Comparison of ENCODE assay signal across 7 cellular contexts in the genomic region with DNA sequence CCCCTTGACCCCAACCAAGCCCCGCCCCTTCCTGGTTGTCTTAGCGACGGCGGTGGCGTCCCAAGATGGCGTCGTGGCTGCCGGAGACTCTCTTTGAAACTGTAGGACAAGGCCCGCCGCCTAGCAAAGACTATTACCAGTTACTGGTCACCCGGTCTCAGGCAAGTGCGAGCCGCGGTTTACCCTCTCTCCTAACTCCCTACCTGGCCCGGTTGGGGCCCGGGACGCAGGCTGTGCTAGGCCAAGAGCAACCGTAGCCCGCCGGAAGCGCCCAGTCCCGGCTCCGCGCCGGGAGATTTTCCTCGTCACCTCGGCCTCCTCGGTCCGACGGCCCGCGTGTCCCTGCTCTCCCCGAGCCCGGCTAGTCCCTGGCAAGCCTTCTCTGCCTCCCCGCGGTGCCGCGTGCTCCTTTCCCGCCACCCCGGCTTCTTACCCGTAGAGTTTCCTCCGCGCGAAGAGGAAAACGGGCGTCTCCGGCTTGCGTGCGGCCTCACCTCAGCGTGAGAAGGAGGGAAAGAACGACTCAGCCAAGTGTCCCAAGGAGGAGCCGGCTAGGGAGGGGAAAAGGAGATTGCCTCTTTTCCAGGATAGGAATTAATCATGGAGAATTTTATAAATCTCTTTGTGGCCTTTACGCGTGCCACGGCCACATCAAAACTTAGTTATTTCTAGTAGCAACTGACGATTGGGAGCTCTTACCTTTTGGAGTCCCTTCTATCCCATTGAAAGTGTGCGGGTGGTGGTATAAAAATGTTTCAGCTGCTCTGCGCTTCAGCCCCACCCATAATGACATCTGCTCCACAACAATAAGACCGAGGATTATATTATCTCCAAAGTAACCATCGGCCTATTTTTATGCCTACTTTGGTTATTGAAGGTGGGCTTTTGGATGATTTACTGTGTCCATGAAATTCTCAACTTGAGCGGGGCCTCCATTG. TPM values are rescaled to one million over a fixed set of nuclear protein-coding genes. Genes with fewer than 3 reads are reported as not detected.
DNase-seq lines count a peak whose midpoint lies in the region; ATAC-seq, FAIRE-seq and TF ChIP-seq lines count a peak whose summit lies in the region.

A gene with protein sequence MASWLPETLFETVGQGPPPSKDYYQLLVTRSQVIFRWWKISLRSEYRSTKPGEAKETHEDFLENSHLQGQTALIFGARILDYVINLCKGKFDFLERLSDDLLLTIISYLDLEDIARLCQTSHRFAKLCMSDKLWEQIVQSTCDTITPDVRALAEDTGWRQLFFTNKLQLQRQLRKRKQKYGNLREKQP (plus strand): TSS at position 55 of the 938 bp plus-strand sequence. CDS start 11 bp downstream, at position 66.

- peak; percentile 88 for DNase-seq in NCI-H146 (lab: John Stamatoyannopoulos, UW)
- DNase-seq in T-helper 2 cell: peak in 4 of 5 experiments; percentile 59 to 85 (median 78)
- DNase-seq in MCF 10A (ENCODE audit: unreplicated experiment): peak; percentile 90
- peak; percentile 94 for DNase-seq in kidney
- DNase-seq in stimulated activated CD4-positive, alpha-beta T cell treated with anti-CD3 and anti-CD28 coated beads, Interleukin-1b, Interleukin-23, amount 100 ng/mL, for 1 hour (ENCODE audit: low read depth in 2 of 2): peak; percentile 61 to 84

- H3K27ac Mint-ChIP-seq in MCF 10A (ENCODE audit: low read depth, unreplicated experiment): peak within 1 kb of the TSS; percentile 97

- H3K4me1 Mint-ChIP-seq in MCF 10A (ENCODE audit: insufficient read depth, unreplicated experiment): peaks cover 20% of the 10 kb centered on the region

- H3K4me1 ChIP-seq in kidney (ENCODE audit: control insufficient read depth in 1 of 2, insufficient read depth in 1 of 2, low read depth in 1 of 2, low read length in 2 of 2): peaks cover 4 to 11% of the 10 kb centered on the region in 2 donors

- no peak for TF ChIP-seq POLR2A in GM18505 (IDR thresholded peaks at IDR 0.05; ENCODE audit: borderline replicate concordance, extremely low read depth, insufficient read depth, insufficient read length)

- peak within 1 kb of the TSS; percentile 80 to 96 for H3K9ac ChIP-seq in kidney (ENCODE audit: low read length in 2 of 2)

- intact Hi-C loops in MCF 10A (cut with micrococcal nuclease): no loop called here
- intact Hi-C loops in kidney (cut with DNase I): no loop called here

- ATAC-seq in GM18505 (IDR thresholded peaks at IDR 0.05; ENCODE audit: unreplicated experiment): peak; percentile 64
- ATAC-seq in HG02759 (IDR thresholded peaks at IDR 0.05; ENCODE audit: unreplicated experiment): peak; percentile 69

- H3K4me3 Mint-ChIP-seq in MCF 10A (ENCODE audit: unreplicated experiment): peak within 1 kb of the TSS; percentile 94

- H3K36me3 ChIP-seq in kidney (ENCODE audit: control insufficient read depth in 1 of 2, insufficient read depth in 2 of 2, low read length in 2 of 2): peaks cover 0 to 4% of the 10 kb centered on the region in 2 donors

- no peaks in the 10 kb centered on the region for H3K9me3 ChIP-seq in kidney (ENCODE audit: control insufficient read depth in 1 of 2, low read length in 2 of 2)

- H3K9me3 Mint-ChIP-seq in MCF 10A (ENCODE audit: unreplicated experiment): no peaks in the 10 kb centered on the region

- CTCF ChIA-PET in MCF 10A (lab: Yijun Ruan, JAX): interaction anchor here (0.7 to 2.4 kb wide), 3 partner anchors 12 to 87 kb away, joined by 3 to 7 read pairs (median 5); no protein-coding TSS in a partner anchor

- FAIRE-seq in kidney (lab: Jason Lieb, UNC): no peak

- POLR2A ChIA-PET in MCF 10A (lab: Yijun Ruan, JAX): interaction anchor here (0.6 to 4.5 kb wide), 20 partner anchors 8 to 1542 kb away, joined by 3 to 54 read pairs (median 4); a partner anchor contains a TSS

- TSS peak; percentile 62 for BruUV-seq in MCF 10A (replicated peaks; lab: Mats Ljungman, UMichigan)

- peaks cover 30% of the 10 kb centered on the region for H3K36me3 Mint-ChIP-seq in MCF 10A (ENCODE audit: insufficient read depth, unreplicated experiment)

- TF ChIP-seq CTCF in MCF 10A (IDR thresholded peaks at IDR 0.05; ENCODE audit: unreplicated experiment) (no peak), kidney (IDR thresholded peaks at IDR 0.05; ENCODE audit: borderline replicate concordance, extremely low read depth, insufficient read depth) (no peak)

- peak within 1 kb of the TSS; percentile 85 to 88 for H3K4me3 ChIP-seq in kidney (ENCODE audit: low read length in 2 of 2)

- no peaks in the 10 kb centered on the region for H3K27me3 Mint-ChIP-seq in MCF 10A (ENCODE audit: insufficient read depth, unreplicated experiment)

- H3K27ac ChIP-seq in kidney (ENCODE audit: low read depth in 2 of 2, low read length in 2 of 2): peak within 1 kb of the TSS; percentile 97 to 99

RNA-seq across cellular contexts. Expression of the gene that starts here (rescaled TPM):
- total RNA-seq in MCF 10A (2022) (2.2 and 3.6 TPM in 2 replicates), kidney (5.4 TPM)
- 3.8 TPM for polyA plus RNA-seq in kidney (ENCODE audit: insufficient read depth, low read depth, low replicate concordance)

Comparison
In these comparisons a context has a peak if more than half of its experiments do, and no peak if none do; other contexts are left out.
1. Peak in every context shown above with its lines: DNase-seq, ATAC-seq, H3K4me3 ChIP-seq and H3K27ac ChIP-seq.